In genomic region chr6:42984924-42985475, GRCh38 we compare ENCODE assay signal across 8 cellular contexts. TPM values are rescaled to one million over a fixed set of nuclear protein-coding genes. Genes with fewer than 3 reads are reported as not detected.
DNase-seq lines count a peak whose midpoint lies in the region; ATAC-seq and TF ChIP-seq lines count a peak whose summit lies in the region.

No MANE protein-coding gene starts in this region.

- H3K4me2 ChIP-seq in OCI-LY7 (ENCODE audit: low read length) (peak overlapping the region; percentile 87), mesendoderm (ENCODE audit: low read length) (peak overlapping the region; percentile 67)

- H3K79me2 ChIP-seq in OCI-LY7 (ENCODE audit: insufficient read depth, low read depth, low read length) = peaks cover 7% of the 10 kb centered on the region; the same call in 1 of the 2 replicates
- peaks cover 5% of the 10 kb centered on the region for H3K79me2 ChIP-seq in mesendoderm (ENCODE audit: control insufficient read depth, insufficient read depth, low read length)

- H3K9ac ChIP-seq in mesendoderm (ENCODE audit: low read length) = peak overlapping the region; percentile 89

- H3K4me3 ChIP-seq in OCI-LY7 (ENCODE audit: low read depth, low read length, poor library complexity, severe bottlenecking) (peak overlapping the region; percentile 88), mesendoderm (ENCODE audit: low read length) (peak overlapping the region; percentile 79), uterus (peak overlapping the region; percentile 72 to 87)

- H3K4ac ChIP-seq in mesendoderm (ENCODE audit: low read depth, low read length) = no peak overlapping the region

- H2BK5ac ChIP-seq in mesendoderm (ENCODE audit: low read length) = no peak overlapping the region

- H3K9me3 ChIP-seq in OCI-LY7 (ENCODE audit: low read length) (no peaks in the 10 kb centered on the region), uterus (no peaks in the 10 kb centered on the region)

- H3K23ac ChIP-seq in mesendoderm (ENCODE audit: low read length) = no peak overlapping the region

- H3K4me1 ChIP-seq in OCI-LY7 (ENCODE audit: insufficient read depth, low read length, poor library complexity, severe bottlenecking) = peaks cover 17% of the 10 kb centered on the region
- peaks cover 2% of the 10 kb centered on the region for H3K4me1 ChIP-seq in mesendoderm (ENCODE audit: control insufficient read depth, low read depth, low read length)
- peaks cover 0 to 13% of the 10 kb centered on the region in 2 donors for H3K4me1 ChIP-seq in uterus

- H3K36me3 ChIP-seq in OCI-LY7 (ENCODE audit: insufficient read depth, low read length) (peaks cover 8% of the 10 kb centered on the region; the same call in 1 of the 2 replicates), mesendoderm (ENCODE audit: control insufficient read depth, insufficient read depth, low read length) (no peaks in the 10 kb centered on the region), uterus (no peaks in the 10 kb centered on the region)

- BruUV-seq in OCI-LY7 (replicated peaks; lab: Mats Ljungman, UMichigan) = no TSS peak

- H3K27ac ChIP-seq in OCI-LY7 (ENCODE audit: low read depth, low read length, poor library complexity, severe bottlenecking) (peak overlapping the region; percentile 5), mesendoderm (ENCODE audit: low read depth, low read length) (peak overlapping the region; percentile 56), uterus (peak overlapping the region; percentile 79 to 91)

- POLR2A ChIA-PET in OCI-LY7 (lab: Charles Lee) = interaction anchor here (1.3 to 2.1 kb wide), 7 partner anchors 12 to 112 kb away, joined by 5 to 17 read pairs (median 9); partner anchors contain the start of genes CNPY3, KLHDC3, MEA1 and RRP36

- DNase-seq in ELR (ENCODE audit: low read depth) (peak; percentile 37), OCI-LY7 (ENCODE audit: low spot score) (peak; percentile 37), cerebellum (ENCODE audit: low spot score) (peak; percentile 15), mesendoderm (peak; percentile 51), uterus (no peak), GM19240 (ENCODE audit: insufficient read length, low spot score) (no peak)

- H4K8ac ChIP-seq in mesendoderm (ENCODE audit: low read depth, low read length) = no peak overlapping the region

- intact Hi-C loops in OCI-LY7 (cut with micrococcal nuclease; ENCODE audit: unreplicated experiment) (loop anchor here (1.0 kb wide), 1 partner anchor 56 kb away; the partner anchor contains the start of gene CNPY3), uterus (cut with DNase I; ENCODE audit: low total_unique reads) (loop anchor here (10.0 kb wide), 1 partner anchor 60 kb away; the partner anchor contains the start of gene CNPY3)

- no peak overlapping the region for H2BK120ac ChIP-seq in mesendoderm (ENCODE audit: low read depth, low read length)

- ATAC-seq in HG03196 (IDR thresholded peaks at IDR 0.05; ENCODE audit: unreplicated experiment) = no peak
- ATAC-seq in GM21423 (IDR thresholded peaks at IDR 0.05; ENCODE audit: unreplicated experiment) = no peak

- H2AK5ac ChIP-seq in mesendoderm (ENCODE audit: low read length) = peak overlapping the region; percentile 69

- TF ChIP-seq CTCF in OCI-LY7 (conservative IDR thresholded peaks at IDR 0.05; ENCODE audit: low read length) (no peak), uterus (IDR thresholded peaks at IDR 0.05) (no peak)

- peaks cover 11% of the 10 kb centered on the region for H3K79me1 ChIP-seq in mesendoderm (ENCODE audit: low read length)

- H4K20me1 ChIP-seq in OCI-LY7 (ENCODE audit: insufficient read depth, low read length) = no peaks in the 10 kb centered on the region

- no peaks in the 10 kb centered on the region for H3K27me3 ChIP-seq in mesendoderm (ENCODE audit: insufficient read depth, low read length, poor library complexity)
- H3K27me3 ChIP-seq in uterus = no peaks in the 10 kb centered on the region

- peak overlapping the region; percentile 77; the same call in 1 of the 2 replicates for H2AFZ ChIP-seq in OCI-LY7 (ENCODE audit: low read length)

- no peak overlapping the region for H2BK15ac ChIP-seq in mesendoderm (replicated peaks; ENCODE audit: low read depth)

- CTCF ChIA-PET in OCI-LY7 (lab: Charles Lee; ENCODE audit: unreplicated experiment) = interaction anchor here (1.0 kb wide), 1 partner anchor 20 kb away, joined by 3 read pairs; no protein-coding TSS in a partner anchor

- H4K5ac ChIP-seq in mesendoderm (ENCODE audit: low read length) = no peak overlapping the region

- H3K18ac ChIP-seq in mesendoderm (ENCODE audit: low read length) = peak overlapping the region; percentile 62

- TF ChIP-seq POLR2A in uterus (IDR thresholded peaks at IDR 0.05) = no peak

- H3K56ac ChIP-seq in mesendoderm (ENCODE audit: low read length) = peak overlapping the region; percentile 92

- H3K9me2 ChIP-seq in OCI-LY7 (ENCODE audit: insufficient read depth, low read length) = no peaks in the 10 kb centered on the region

- WGBS in mesendoderm (ENCODE audit: extremely low coverage, insufficient coverage, low lambda C conversion rate) = no CpG with 5 or more reads among the region's 13 CpGs

RNA-seq across cellular contexts. Expression of gene PPP2R5D, which starts 0.6 kb away (rescaled TPM):
- 29.1 and 35.0 TPM in 2 replicates for total RNA-seq in OCI-LY7 (2014; rRNA removed; shearing (Covaris generic))
- total RNA-seq in OCI-LY7 (2022) = 35.6 and 39.5 TPM in 2 replicates
- 30.2 TPM for total RNA-seq in cerebellum
- 41.3 TPM for polyA plus RNA-seq in mesendoderm (2013, experiment 1 of 2)
- polyA plus RNA-seq in mesendoderm (2013, experiment 2 of 2) = 41.6 TPM
- 10 to 100 TPM; 28.7 to 43.8 (median 36.4) TPM for total RNA-seq in uterus

RNA-seq across cellular contexts. Expression of gene PEX6, which starts 6.0 kb away (rescaled TPM):
- total RNA-seq in OCI-LY7 (2014; rRNA removed; shearing (Covaris generic)) = 24.7 and 26.3 TPM in 2 replicates
- total RNA-seq in OCI-LY7 (2022) (22.4 and 23.8 TPM in 2 replicates), cerebellum (17.1 TPM), uterus (10 to 100 TPM; 19.2 to 38.2 (median 23.1) TPM)
- polyA plus RNA-seq in mesendoderm (2013, experiment 1 of 2) = 3.7 TPM
- 3.7 TPM for polyA plus RNA-seq in mesendoderm (2013, experiment 2 of 2)

RNA-seq across cellular contexts. Expression of gene GNMT, which starts 24.4 kb away (rescaled TPM):
- 1.7 TPM in 1 of 2 replicates, not detected in the other for total RNA-seq in OCI-LY7 (2014; rRNA removed; shearing (Covaris generic))
- 1.7 and 2.2 TPM in 2 replicates for total RNA-seq in OCI-LY7 (2022)
- total RNA-seq in cerebellum = 0.36 TPM
- polyA plus RNA-seq in mesendoderm (2013, experiment 1 of 2) = 0.21 TPM
- polyA plus RNA-seq in mesendoderm (2013, experiment 2 of 2) = 0.28 TPM
- total RNA-seq in uterus = 1 to 10 TPM in 1 of 4 donors, not detected in 3; 1.7 TPM

RNA-seq across cellular contexts. Expression of gene MEA1, which starts 28.7 kb away (rescaled TPM):
- 70.7 and 76.0 TPM in 2 replicates for total RNA-seq in OCI-LY7 (2014; rRNA removed; shearing (Covaris generic))
- 59.1 and 67.9 TPM in 2 replicates for total RNA-seq in OCI-LY7 (2022)
- 22.4 TPM for total RNA-seq in cerebellum
- polyA plus RNA-seq in mesendoderm (2013, experiment 1 of 2) = 129 TPM
- polyA plus RNA-seq in mesendoderm (2013, experiment 2 of 2) = 135 TPM
- 10 to 100 TPM; 39.1 to 81.7 (median 43.2) TPM for total RNA-seq in uterus

RNA-seq across cellular contexts. Expression of gene KLHDC3, which starts 29.0 kb away (rescaled TPM):
- total RNA-seq in OCI-LY7 (2014; rRNA removed; shearing (Covaris generic)) = 78.6 and 89.9 TPM in 2 replicates
- total RNA-seq in OCI-LY7 (2022) (91.4 and 99.6 TPM in 2 replicates), cerebellum (62.2 TPM), uterus (100 to 1,000 TPM in 1 of 4 donors, 10 to 100 TPM in 3; 19.7 to 152 (median 56.8) TPM)
- polyA plus RNA-seq in mesendoderm (2013, experiment 1 of 2) = 87.8 TPM
- polyA plus RNA-seq in mesendoderm (2013, experiment 2 of 2) = 87.5 TPM

Comparison
In these comparisons a context has a peak if more than half of its experiments do, and no peak if none do; other contexts are left out.
1. DNase-seq: peak in ELR (single experiment), OCI-LY7 (single experiment), cerebellum (single experiment) and mesendoderm (single experiment); none in uterus (0 of 2) and GM19240 (single experiment).
2. H3K27ac ChIP-seq: peak in every context shown above with its lines; median percentile 85 in uterus; 56 in mesendoderm; 5 in OCI-LY7.
3. Peak in every context shown above with its lines, with median percentiles within 50 percentile points of each other: H3K4me3 ChIP-seq.